In the genomic region with DNA sequence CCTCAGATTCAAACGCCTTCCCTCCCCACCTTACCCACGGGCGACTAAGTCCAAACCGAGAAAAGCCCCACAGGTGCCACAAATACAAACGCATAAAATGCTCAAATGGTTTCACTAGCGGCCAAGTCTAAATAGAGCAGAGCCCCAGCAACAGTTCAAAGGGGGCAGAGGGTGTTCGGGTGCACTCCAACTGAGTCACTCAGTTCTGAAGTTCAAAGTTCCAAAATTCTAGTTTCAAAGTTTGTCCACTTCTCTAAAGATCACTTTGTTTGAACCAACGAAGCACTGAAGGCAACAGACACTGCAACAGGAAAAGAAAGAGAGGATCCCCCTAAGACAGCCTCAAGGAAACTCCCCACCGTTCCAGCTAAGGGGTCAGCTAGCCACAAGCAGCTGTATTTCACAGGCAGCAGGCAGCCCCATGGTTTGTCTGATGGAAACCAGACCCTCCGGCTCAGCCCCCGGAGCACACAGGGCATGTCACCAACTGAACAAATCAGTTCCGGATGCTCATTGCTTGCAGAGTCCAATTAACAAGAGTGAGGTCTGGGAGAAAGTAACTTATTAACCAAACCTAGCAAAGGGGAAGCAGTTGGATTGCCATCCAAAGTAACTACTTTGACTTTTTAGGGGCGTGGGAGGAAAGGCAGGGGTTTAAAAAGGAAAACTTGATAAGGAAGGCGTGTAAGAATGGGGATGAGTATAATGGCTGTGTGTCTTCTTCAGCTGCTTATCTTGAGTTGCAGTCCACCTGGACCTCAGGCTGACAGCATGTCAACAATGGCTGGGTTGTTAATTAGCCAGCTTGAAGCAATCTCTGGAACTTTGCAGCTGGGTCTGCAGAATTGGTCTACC, we compare ENCODE assay signal across 20 cellular contexts.
A peak's percentile ranks its signal among the peaks of the same experiment; 100 is the strongest.
DNase-seq lines count a peak whose midpoint lies in the region; ATAC-seq and TF ChIP-seq lines count a peak whose summit lies in the region.
"Had no signal": no experiment of that assay in that cellular context is flagged by ENCODE, and none has a peak within 500 bp of the region (broad histone marks: within the 10 kb centered on the region; RNA-seq: fewer than 3 reads in every experiment).

No MANE protein-coding gene starts in this region.

- peaks cover 18% of the 10 kb centered on the region for H3K4me1 ChIP-seq in body of pancreas
- peaks cover 4% of the 10 kb centered on the region for H3K4me1 ChIP-seq in mesenchymal stem cell (ENCODE audit: control insufficient read depth, insufficient read depth, low read depth, low read length)
- peaks cover 0 to 14% (median 0%) of the 10 kb centered on the region in 4 donors for H3K4me1 ChIP-seq in stomach
- H3K4me1 ChIP-seq in psoas muscle = no peaks in the 10 kb centered on the region
- H3K4me1 ChIP-seq: left lung, parathyroid adenoma had no signal

- intact Hi-C loops in body of pancreas (cut with DNase I) (no loop called here), stomach (cut with DNase I; ENCODE audit: low total_unique reads) (no loop called here), psoas muscle (cut with DNase I) (no loop called here)

- H3K4ac ChIP-seq in mesenchymal stem cell (ENCODE audit: low read depth in 1 of 2, low read length in 2 of 2) = no peak overlapping the region

- TF ChIP-seq CTCF in body of pancreas (IDR thresholded peaks at IDR 0.05) (no peak), stomach (IDR thresholded peaks at IDR 0.05) (no peak), psoas muscle (IDR thresholded peaks at IDR 0.05) (no peak)

- no peak overlapping the region for H2AK5ac ChIP-seq in mesenchymal stem cell (ENCODE audit: low read length, severe bottlenecking)

- H2BK12ac ChIP-seq in mesenchymal stem cell (ENCODE audit: low read length in 2 of 2) = no peak overlapping the region

- H3K4me3 ChIP-seq in body of pancreas = no peak overlapping the region
- H3K4me3 ChIP-seq in mesenchymal stem cell (ENCODE audit: insufficient read depth in 1 of 2, low read depth in 1 of 2, low read length in 2 of 2) = no peak overlapping the region
- peak overlapping the region in 3 of 4 donors; percentile 3 to 24 (median 5) for H3K4me3 ChIP-seq in stomach
- H3K4me3 ChIP-seq in psoas muscle = no peak overlapping the region
- H3K4me3 ChIP-seq: left lung had no signal

- no peaks in the 10 kb centered on the region for H3K36me3 ChIP-seq in body of pancreas (replicated peaks in 1 of 2; ENCODE audit: insufficient read depth in 1 of 2, low read depth in 2 of 2)
- H3K36me3 ChIP-seq in mesenchymal stem cell (ENCODE audit: control insufficient read depth in 1 of 2, insufficient read depth in 2 of 2, low read depth in 1 of 2, low read length in 2 of 2) = no peaks in the 10 kb centered on the region
- H3K36me3 ChIP-seq in stomach = no peaks in the 10 kb centered on the region
- no peaks in the 10 kb centered on the region for H3K36me3 ChIP-seq in psoas muscle (ENCODE audit: insufficient read depth in 1 of 2, low read depth in 1 of 2)
- H3K36me3 ChIP-seq: left lung had no signal

- H3K4me2 ChIP-seq in mesenchymal stem cell (ENCODE audit: low read length, poor library complexity, severe bottlenecking) = peak overlapping the region; percentile 54

- in situ Hi-C loops in KBM-7 (cut with MboI; ENCODE audit: low pct_unique_long_range_greater_than_20kb, low sequenced_read_pairs) = no loop called here

- no peak for TF ChIP-seq POLR2A in body of pancreas (IDR thresholded peaks at IDR 0.05)
- TF ChIP-seq POLR2A in stomach (IDR thresholded peaks at IDR 0.05) = no peak

- H4K8ac ChIP-seq in mesenchymal stem cell (ENCODE audit: low read length) = no peak overlapping the region

- H3K23ac ChIP-seq in mesenchymal stem cell (ENCODE audit: low read length in 2 of 2) = no peak overlapping the region

- H3K27ac ChIP-seq in body of pancreas = peak overlapping the region in 2 of 4 donors; percentile 30 to 57
- peak overlapping the region; percentile 15 for H3K27ac ChIP-seq in mesenchymal stem cell (ENCODE audit: low read length, poor library complexity, severe bottlenecking)
- no peak overlapping the region for H3K27ac ChIP-seq in stomach
- no peak overlapping the region for H3K27ac ChIP-seq in psoas muscle
- H3K27ac ChIP-seq: left lung, parathyroid adenoma had no signal

- H3K9me3 ChIP-seq in body of pancreas (no peaks in the 10 kb centered on the region), mesenchymal stem cell (ENCODE audit: control insufficient read depth, low read length) (peaks cover 2% of the 10 kb centered on the region), stomach (peaks cover 0 to 15% (median 3%) of the 10 kb centered on the region in 4 donors), psoas muscle (no peaks in the 10 kb centered on the region)

- no peak overlapping the region for H3K14ac ChIP-seq in mesenchymal stem cell (ENCODE audit: low read length in 2 of 2)

- H3K27me3 ChIP-seq in body of pancreas = no peaks in the 10 kb centered on the region
- no peaks in the 10 kb centered on the region for H3K27me3 ChIP-seq in mesenchymal stem cell (ENCODE audit: control insufficient read depth in 1 of 2, insufficient read depth in 1 of 2, low read length in 2 of 2)
- H3K27me3 ChIP-seq in stomach = no peaks in the 10 kb centered on the region
- no peaks in the 10 kb centered on the region for H3K27me3 ChIP-seq in psoas muscle (ENCODE audit: insufficient read depth in 3 of 3, low read length in 2 of 3)
- H3K27me3 ChIP-seq: left lung had no signal

- no peak overlapping the region for H3K9ac ChIP-seq in mesenchymal stem cell (ENCODE audit: low read length)
- H3K9ac ChIP-seq: parathyroid adenoma had no signal

- ATAC-seq in body of pancreas (peak; percentile 71), GM21737 (IDR thresholded peaks at IDR 0.05; ENCODE audit: unreplicated experiment) (no peak), GM21515 (IDR thresholded peaks at IDR 0.05; ENCODE audit: unreplicated experiment) (no peak), psoas muscle (no peak)
- ATAC-seq: left lung had no signal

- no peak overlapping the region for H2BK5ac ChIP-seq in mesenchymal stem cell (ENCODE audit: low read depth, low read length, poor library complexity, severe bottlenecking)

- H3K79me1 ChIP-seq in mesenchymal stem cell (replicated peaks; ENCODE audit: low read length, poor library complexity, severe bottlenecking) = no peaks in the 10 kb centered on the region

- H2BK120ac ChIP-seq in mesenchymal stem cell (ENCODE audit: low read depth, low read length) = no peak overlapping the region

- no peak overlapping the region for H4K91ac ChIP-seq in mesenchymal stem cell (ENCODE audit: low read length)

- no peak for TF ChIP-seq EP300 in stomach (IDR thresholded peaks at IDR 0.05)

- H3K18ac ChIP-seq in mesenchymal stem cell (ENCODE audit: low read depth in 1 of 2, low read length in 2 of 2) = no peak overlapping the region

- no peak overlapping the region for H2AFZ ChIP-seq in mesenchymal stem cell (ENCODE audit: low read depth, low read length)
- H2AFZ ChIP-seq: parathyroid adenoma had no signal

- WGBS in body of pancreas, 2 donors = 16 to 17% methylated on average over 14 of the region's 14 CpGs
- WGBS in mesenchymal stem cell = 38% methylated on average over 14 of the region's 14 CpGs
- WGBS in stomach, 5 donors = 23 to 36% (median 35%) methylated on average over 14 of the region's 14 CpGs
- WGBS in psoas muscle, 3 donors = 47 to 53% (median 50%) methylated on average over 14 of the region's 14 CpGs

- DNase-seq in KBM-7 (peak; percentile 39), body of pancreas (no peak), mesenchymal stem cell (peak; percentile 1), stomach (no peak), psoas muscle (no peak)
- DNase-seq: activated CD4-positive, alpha-beta T cell treated with anti-CD3 and anti-CD28 coated beads, Interleukin-2, amount 50 U/mL, for 1 hour; activated CD8-positive, alpha-beta memory T cell treated with anti-CD3 and anti-CD28 coated beads, Interleukin-2, amount 50 U/mL, for 48 hours; activated gamma-delta T cell treated with Interleukin-2 at 50 U/mL for 16 hours; AML-193; amygdala; cerebellar nuclear complex; COR-L47; left lung; NCI-H187 treated with DMSO at 0.1 percent for 48 hours; stimulated activated CD4-positive, alpha-beta T cell treated with anti-CD3 and anti-CD28 coated beads, Interleukin-4, amount 100 ng/mL, for 24 hours; substantia nigra; T-helper 1 cell had no signal

- no peak overlapping the region for H2BK15ac ChIP-seq in mesenchymal stem cell (ENCODE audit: low read depth, poor library complexity, severe bottlenecking)

Comparison
In these comparisons a context has a peak if more than half of its experiments do, and no peak if none do; other contexts are left out.
1. DNase-seq: peak in KBM-7 (single experiment) and mesenchymal stem cell (single experiment); none in body of pancreas (0 of 4), stomach (single experiment) and psoas muscle (0 of 2).
2. H3K4me3 ChIP-seq: peak in stomach (3 of 4); none in body of pancreas (0 of 2), mesenchymal stem cell (0 of 2) and psoas muscle (single experiment).